Comparison of ENCODE assay signal across 9 cellular contexts in genomic region chr7:114921636-114922150, GRCh38. TPM values are rescaled to one million over a fixed set of nuclear protein-coding genes. Genes with fewer than 3 reads are reported as not detected.
A peak's percentile ranks its signal among the peaks of the same experiment; 100 is the strongest.
DNase-seq lines count a peak whose midpoint lies in the region; ATAC-seq and TF ChIP-seq lines count a peak whose summit lies in the region.
"Had no signal": no experiment of that assay in that cellular context is flagged by ENCODE, and none has a peak within 500 bp of the region (broad histone marks: within the 10 kb centered on the region; RNA-seq: fewer than 3 reads in every experiment).

MDFIC (plus strand) TSS chr7:114922094; CDS start chr7:114923034, 940 bp downstream.

- H3K4me1 Mint-ChIP-seq in activated CD4-positive, alpha-beta T cell treated with anti-CD3 and anti-CD28 coated beads for 36 hours, result peaks cover 64% of the 10 kb centered on the region
- peaks cover 68% of the 10 kb centered on the region for H3K4me1 Mint-ChIP-seq in activated T-cell treated with anti-CD3 and anti-CD28 coated beads, Interleukin-2, amount 50 U/mL, for 72 hours (ENCODE audit: low read depth)

- no peak for ATAC-seq in activated CD4-positive, alpha-beta T cell treated with anti-CD3 and anti-CD28 coated beads for 36 hours
- peak in 1 of 2 donors; percentile 27 for ATAC-seq in activated T-cell treated with anti-CD3 and anti-CD28 coated beads, Interleukin-2, amount 50 U/mL, for 72 hours (replicated peaks in 1 of 2)
- ATAC-seq in foreskin keratinocyte, result no peak
- no peak for ATAC-seq in GM18517 (IDR thresholded peaks at IDR 0.05; ENCODE audit: unreplicated experiment)
- no peak for ATAC-seq in HG03521 (IDR thresholded peaks at IDR 0.05; ENCODE audit: unreplicated experiment)

- H3K4me1 ChIP-seq in foreskin keratinocyte (peaks cover 15% of the 10 kb centered on the region), neutrophil (ENCODE audit: control insufficient read depth in 1 of 2, insufficient read depth in 1 of 2, low read depth in 1 of 2, low read length in 1 of 2) (peaks cover 10 to 20% of the 10 kb centered on the region in 2 experiments)

- intact Hi-C loops in activated CD4-positive, alpha-beta T cell treated with anti-CD3 and anti-CD28 coated beads for 36 hours (cut with DNase I, micrococcal nuclease), result loop anchor here (2.0 to 10.0 kb wide), 5 partner anchors 54 to 1943 kb away; partner anchors contain the start of genes TES (in 2 of the 2) and CAPZA2 (in 1 of the 2)

- peak within 1 kb of the TSS; percentile 96 for H3K27ac Mint-ChIP-seq in activated CD4-positive, alpha-beta T cell treated with anti-CD3 and anti-CD28 coated beads for 36 hours
- peak within 1 kb of the TSS; percentile 99 for H3K27ac Mint-ChIP-seq in activated T-cell treated with anti-CD3 and anti-CD28 coated beads, Interleukin-2, amount 50 U/mL, for 72 hours

- POLR2A ChIA-PET in activated CD4-positive, alpha-beta T cell treated with anti-CD3 and anti-CD28 coated beads for 36 hours (lab: Charles Lee), result no interaction called here

- no peaks in the 10 kb centered on the region for H3K9me3 Mint-ChIP-seq in activated CD4-positive, alpha-beta T cell treated with anti-CD3 and anti-CD28 coated beads for 36 hours (ENCODE audit: low read depth)
- no peaks in the 10 kb centered on the region for H3K9me3 Mint-ChIP-seq in activated T-cell treated with anti-CD3 and anti-CD28 coated beads, Interleukin-2, amount 50 U/mL, for 72 hours

- H3K27ac ChIP-seq in foreskin keratinocyte, result peak within 1 kb of the TSS; percentile 74
- H3K27ac ChIP-seq in neutrophil, result no peak within 1 kb of the TSS
- H3K27ac ChIP-seq: C4-2B had no signal

- TF ChIP-seq CTCF in foreskin keratinocyte (conservative IDR thresholded peaks at IDR 0.05), result no peak
- TF ChIP-seq CTCF in neutrophil (IDR thresholded peaks at IDR 0.05), result no peak

- H3K27me3 Mint-ChIP-seq in activated CD4-positive, alpha-beta T cell treated with anti-CD3 and anti-CD28 coated beads for 36 hours, result no peaks in the 10 kb centered on the region
- no peaks in the 10 kb centered on the region for H3K27me3 Mint-ChIP-seq in activated T-cell treated with anti-CD3 and anti-CD28 coated beads, Interleukin-2, amount 50 U/mL, for 72 hours (ENCODE audit: low read depth)

- H3K4me3 Mint-ChIP-seq in activated CD4-positive, alpha-beta T cell treated with anti-CD3 and anti-CD28 coated beads for 36 hours, result peak within 1 kb of the TSS; percentile 89
- H3K4me3 Mint-ChIP-seq in activated T-cell treated with anti-CD3 and anti-CD28 coated beads, Interleukin-2, amount 50 U/mL, for 72 hours, result peak within 1 kb of the TSS; percentile 92 to 95

- DNase-seq in activated CD4-positive, alpha-beta T cell treated with anti-CD3 and anti-CD28 coated beads for 36 hours, result peak; percentile 48
- no peak for DNase-seq in activated CD4-positive, alpha-beta T cell treated with anti-CD3 and anti-CD28 coated beads for 1 hour
- DNase-seq in activated T-cell treated with anti-CD3 and anti-CD28 coated beads, Interleukin-2, amount 50 U/mL, for 72 hours, result peak in 1 of 2 donors; percentile 36
- no peak for DNase-seq in foreskin keratinocyte
- no peak for DNase-seq in NCI-H2171 treated with DMSO at 0.1 percent for 48 hours (lab: John Stamatoyannopoulos, UW)

- peak within 1 kb of the TSS; percentile 60 to 67 for H3K4me3 ChIP-seq in neutrophil (ENCODE audit: low read depth in 1 of 2, low read length in 1 of 2)

- H3K36me3 ChIP-seq in neutrophil, result no peaks in the 10 kb centered on the region

- CTCF ChIA-PET in activated CD4-positive, alpha-beta T cell treated with anti-CD3 and anti-CD28 coated beads for 36 hours (lab: Charles Lee), result interaction anchor here (1.2 kb wide), 1 partner anchor 56 kb away, joined by 4 read pairs; no protein-coding TSS in a partner anchor

- H3K36me3 Mint-ChIP-seq in activated CD4-positive, alpha-beta T cell treated with anti-CD3 and anti-CD28 coated beads for 36 hours (ENCODE audit: low read depth), result peaks cover 15% of the 10 kb centered on the region
- peaks cover 3 to 6% of the 10 kb centered on the region in 2 donors for H3K36me3 Mint-ChIP-seq in activated T-cell treated with anti-CD3 and anti-CD28 coated beads, Interleukin-2, amount 50 U/mL, for 72 hours (ENCODE audit: insufficient read depth in 2 of 2)

- no peaks in the 10 kb centered on the region for H3K27me3 ChIP-seq in foreskin keratinocyte
- H3K27me3 ChIP-seq in neutrophil, result peaks cover 31% of the 10 kb centered on the region

- no peaks in the 10 kb centered on the region for H3K9me3 ChIP-seq in neutrophil

RNA-seq across cellular contexts. Expression of gene MDFIC, which starts in this region (rescaled TPM):
- 100 to 1,000 TPM in 1 of 2 experiments, 10 to 100 TPM in 1; 68.4 to 113 TPM for total RNA-seq in activated CD4-positive, alpha-beta T cell treated with anti-CD3 and anti-CD28 coated beads for 36 hours
- total RNA-seq in activated T-cell treated with anti-CD3 and anti-CD28 coated beads, Interleukin-2, amount 50 U/mL, for 72 hours, result 10 to 100 TPM; 55.2 to 65.2 TPM
- 14.1 and 15.1 TPM in 2 replicates for total RNA-seq in foreskin keratinocyte
- 5.0 and 5.2 TPM in 2 replicates for polyA plus RNA-seq in foreskin keratinocyte
